Comparison of ENCODE assay signal across 8 cellular contexts in genomic region chr4:87220094-87220831, GRCh38. TPM values are rescaled to one million over a fixed set of nuclear protein-coding genes. Genes with fewer than 3 reads are reported as not detected.
DNase-seq lines count a peak whose midpoint lies in the region; ATAC-seq, FAIRE-seq and TF ChIP-seq lines count a peak whose summit lies in the region.

Gene KLHL8, minus strand, starts transcription at chr4:87220618. Its CDS starts 25,079 bp downstream, at chr4:87195539.

- DNase-seq in GM12891 (ENCODE audit: insufficient read length, low spot score) (peak; percentile 88), NCI-H1105 (lab: John Stamatoyannopoulos, UW) (peak; percentile 61), amniotic stem cell (lab: John Stamatoyannopoulos, UW) (peak; percentile 68), left ventricle myocardium superior (peak; percentile 94), psoas muscle (peak; percentile 89 to 92), urothelium cell line (ENCODE audit: low spot score) (peak; percentile 97)

- peaks cover 10% of the 10 kb centered on the region for H3K27me3 Mint-ChIP-seq in T-helper 1 cell treated with Interleukin-12 subunit alpha and Interleukin-12 subunit beta and Interleukin-4 antibody, amounts not matched to agents 30 μg/mL and 1 μg/mL, for 36 hours (ENCODE audit: low read depth)

- H3K36me3 ChIP-seq in psoas muscle (ENCODE audit: insufficient read depth in 1 of 2, low read depth in 1 of 2), result no peaks in the 10 kb centered on the region

- FAIRE-seq in GM12891 (lab: Jason Lieb, UNC), result peak; percentile 96
- FAIRE-seq in urothelium cell line (lab: Jason Lieb, UNC), result peak; percentile 32

- H3K9me3 ChIP-seq in psoas muscle, result no peaks in the 10 kb centered on the region

- peak within 1 kb of the TSS; percentile 93 for H3K4me3 ChIP-seq in psoas muscle

- intact Hi-C loops in left ventricle myocardium superior (cut with micrococcal nuclease), result no loop called here
- intact Hi-C loops in psoas muscle (cut with DNase I), result no loop called here

- peak within 1 kb of the TSS; percentile 81 for H3K27ac Mint-ChIP-seq in T-helper 1 cell treated with Interleukin-12 subunit alpha and Interleukin-12 subunit beta and Interleukin-4 antibody, amounts not matched to agents 30 μg/mL and 1 μg/mL, for 36 hours

- H3K9me3 Mint-ChIP-seq in T-helper 1 cell treated with Interleukin-12 subunit alpha and Interleukin-12 subunit beta and Interleukin-4 antibody, amounts not matched to agents 30 μg/mL and 1 μg/mL, for 36 hours, result no peaks in the 10 kb centered on the region

- peaks cover 2% of the 10 kb centered on the region for H3K36me3 Mint-ChIP-seq in T-helper 1 cell treated with Interleukin-12 subunit alpha and Interleukin-12 subunit beta and Interleukin-4 antibody, amounts not matched to agents 30 μg/mL and 1 μg/mL, for 36 hours (ENCODE audit: low read depth)

- ATAC-seq in HG02642 (IDR thresholded peaks at IDR 0.05; ENCODE audit: poor library complexity, unreplicated experiment), result peak; percentile 94
- ATAC-seq in left ventricle myocardium superior, result peak; percentile 99
- ATAC-seq in psoas muscle, result peak; percentile 97 to 99 (median 98)

- peaks cover 20% of the 10 kb centered on the region for H3K4me1 ChIP-seq in psoas muscle

- peak within 1 kb of the TSS; percentile 93 for H3K27ac ChIP-seq in psoas muscle

- peaks cover 9% of the 10 kb centered on the region for H3K4me1 Mint-ChIP-seq in T-helper 1 cell treated with Interleukin-12 subunit alpha and Interleukin-12 subunit beta and Interleukin-4 antibody, amounts not matched to agents 30 μg/mL and 1 μg/mL, for 36 hours (ENCODE audit: low read depth)

- peak within 1 kb of the TSS; percentile 89 for H3K4me3 Mint-ChIP-seq in T-helper 1 cell treated with Interleukin-12 subunit alpha and Interleukin-12 subunit beta and Interleukin-4 antibody, amounts not matched to agents 30 μg/mL and 1 μg/mL, for 36 hours

- TF ChIP-seq CTCF in psoas muscle (IDR thresholded peaks at IDR 0.05), result no peak

- H3K27me3 ChIP-seq in psoas muscle (ENCODE audit: insufficient read depth in 3 of 3, low read length in 2 of 3), result no peaks in the 10 kb centered on the region

- 0% methylated on average over 31 to 70 of the region's 70 CpGs for WGBS in psoas muscle, 3 donors

- TF ChIP-seq POLR2A in GM12891 (IDR thresholded peaks at IDR 0.05; ENCODE audit: low read depth, low read length), result peak; percentile 94

TF ChIP-seq in GM12891, 5 proteins besides CTCF, POLR2A, EP300 and RAD21:
- no peak for TF ChIP-seq POU2F2 (IDR thresholded peaks at IDR 0.05; ENCODE audit: low read depth, low read length)
- TF ChIP-seq SPI1 (IDR thresholded peaks at IDR 0.05; ENCODE audit: low read depth, low read length), result no peak
- peak; percentile 64 for TF ChIP-seq TAF1 (IDR thresholded peaks at IDR 0.05; ENCODE audit: low read depth, low read length)
- TF ChIP-seq PAX5 (IDR thresholded peaks at IDR 0.05; ENCODE audit: insufficient read depth, low read length, severe bottlenecking), result peak; percentile 16
- peak; percentile 95 for TF ChIP-seq POLR2AphosphoS5 (IDR thresholded peaks at IDR 0.05; ENCODE audit: low read depth, low read length)

RNA-seq across cellular contexts. Expression of gene KLHL8, which starts in this region (rescaled TPM):
- polyA plus RNA-seq in GM12891 (2012; ENCODE audit: low read depth, missing spikeins), result 3.9 TPM
- total RNA-seq in left ventricle myocardium superior (13.4 TPM), psoas muscle (10 to 100 TPM; 17.4 to 33.8 (median 21.2) TPM)
- polyA plus RNA-seq in psoas muscle, result 10 to 100 TPM in 2 of 3 donors, 1 to 10 TPM in 1; 5.1 to 26.6 (median 12.0) TPM

Comparison
In these comparisons a context has a peak if more than half of its experiments do, and no peak if none do; other contexts are left out.
1. Peak in every context shown above with its lines: DNase-seq, ATAC-seq, H3K4me3 ChIP-seq and H3K27ac ChIP-seq.